Comparison of ENCODE assay signal across 37 cellular contexts in genomic region chr7:24251568-24251967, GRCh38. TPM values are rescaled to one million over a fixed set of nuclear protein-coding genes. Genes with fewer than 3 reads are reported as not detected.
"Had no signal": no experiment of that assay in that cellular context is flagged by ENCODE, and none has a peak within 500 bp of the region (broad histone marks: within the 10 kb centered on the region; RNA-seq: fewer than 3 reads in every experiment).

No MANE protein-coding gene starts in this region.

- H3K27me3 ChIP-seq: adrenal gland, ascending aorta, cardiac muscle cell, colonic mucosa had no signal

- H3K4me1 ChIP-seq: adrenal gland, ascending aorta, colonic mucosa had no signal

- H3K36me3 ChIP-seq: adrenal gland, ascending aorta, cardiac muscle cell, colonic mucosa had no signal

- H3K27ac ChIP-seq: adrenal gland, ascending aorta, cardiac muscle cell, colonic mucosa, VCaP had no signal

- FAIRE-seq: TTC549 had no signal

- ATAC-seq: activated CD8-positive, alpha-beta T cell treated with anti-CD3 and anti-CD28 coated beads for 36 hours; activated naive CD4-positive, alpha-beta T cell treated with anti-CD3 and anti-CD28 coated beads, Interleukin-2, amount 50 U/mL, for 72 hours; activated T-cell treated with anti-CD3 and anti-CD28 coated beads, Interleukin-2, amount 50 U/mL, for 4 hours; activated T-cell treated with anti-CD3 and anti-CD28 coated beads, Interleukin-2, amount 50 U/mL, for 72 hours; activated T-helper 17 cell treated with anti-CD3 and anti-CD28 coated beads, Interleukin-2, amount 50 U/mL, for 72 hours had no signal

- H3K4me3 ChIP-seq: adrenal gland, ascending aorta, cardiac muscle cell, colonic mucosa had no signal

- H3K9me3 ChIP-seq: adrenal gland, colonic mucosa had no signal

- DNase-seq: activated B cell treated with CpG ODN at 0.5 μM for 24 hours; activated CD4-positive, alpha-beta memory T cell treated with anti-CD3 and anti-CD28 coated beads for 36 hours; activated CD4-positive, alpha-beta T cell treated with anti-CD3 and anti-CD28 coated beads for 4 hours; activated CD4-positive, alpha-beta T cell treated with anti-CD3 and anti-CD28 coated beads, Interleukin-2, amount 10 ng/mL, durations not matched to agents 24 days and 14 days; activated CD4-positive, alpha-beta T cell treated with anti-CD3 and anti-CD28 coated beads, Interleukin-2, amount 50 U/mL, for 1 hour; activated CD4-positive, alpha-beta T cell treated with anti-CD3 and anti-CD28 coated beads, Interleukin-2, amount 50 U/mL, for 4 hours; activated CD4-positive, CD25-positive, alpha-beta regulatory T cell treated with anti-CD3 and anti-CD28 coated beads, Interleukin-2, amount 50 U/mL, for 72 hours; activated CD8-positive, alpha-beta memory T cell treated with anti-CD3 and anti-CD28 coated beads, Interleukin-2, amount 50 U/mL, for 4 hours; activated CD8-positive, alpha-beta T cell treated with anti-CD3 and anti-CD28 coated beads for 36 hours; activated effector memory CD4-positive, alpha-beta T cell treated with anti-CD3 and anti-CD28 coated beads, Interleukin-2, amount 50 U/mL, for 16 hours; activated gamma-delta T cell treated with Interleukin-2 at 50 U/mL for 16 hours; activated naive CD4-positive, alpha-beta T cell; activated naive CD4-positive, alpha-beta T cell treated with anti-CD3 and anti-CD28 coated beads for 36 hours; activated naive CD4-positive, alpha-beta T cell treated with anti-CD3 and anti-CD28 coated beads, Interleukin-2, amount 50 U/mL, for 16 hours; activated naive CD8-positive, alpha-beta T cell treated with anti-CD3 and anti-CD28 coated beads for 36 hours; activated T-cell treated with anti-CD3 and anti-CD28 coated beads for 4 hours; activated T-cell treated with anti-CD3 and anti-CD28 coated beads, Interleukin-2, amount 50 U/mL, for 1 hour; activated T-cell treated with anti-CD3 and anti-CD28 coated beads, Interleukin-2, amount 50 U/mL, for 4 hours; activated T-cell treated with anti-CD3 and anti-CD28 coated beads, Interleukin-2, amount 50 U/mL, for 72 hours; adrenal gland; amygdala; anterior cingulate cortex; caudate nucleus; cerebellar nuclear complex; colonic mucosa; T-helper 2 cell; T-helper 9 cell had no signal

RNA-seq across cellular contexts. Expression of gene NPY, which starts 32.4 kb away (rescaled TPM):
- total RNA-seq: activated B cell treated with CpG ODN at 0.5 μM for 24 hours; activated CD4-positive, alpha-beta memory T cell treated with anti-CD3 and anti-CD28 coated beads for 36 hours; activated CD4-positive, alpha-beta T cell treated with anti-CD3 and anti-CD28 coated beads, Interleukin-2, amount 10 ng/mL, durations not matched to agents 24 days and 14 days; activated CD8-positive, alpha-beta memory T cell treated with anti-CD3 and anti-CD28 coated beads for 36 hours; activated CD8-positive, alpha-beta T cell treated with anti-CD3 and anti-CD28 coated beads for 36 hours; activated naive CD4-positive, alpha-beta T cell treated with anti-CD3 and anti-CD28 coated beads for 36 hours; activated naive CD4-positive, alpha-beta T cell treated with anti-CD3 and anti-CD28 coated beads, Interleukin-2, amount 50 U/mL, for 72 hours; activated naive CD8-positive, alpha-beta T cell treated with anti-CD3 and anti-CD28 coated beads for 36 hours; activated T-cell treated with anti-CD3 and anti-CD28 coated beads, Interleukin-2, amount 50 U/mL, for 4 hours; activated T-cell treated with anti-CD3 and anti-CD28 coated beads, Interleukin-2, amount 50 U/mL, for 72 hours; activated T-helper 1 cell treated with anti-CD3 and anti-CD28 coated beads, Interleukin-12 subunit alpha, Interleukin-12 subunit beta, Interleukin-2, Interleukin-4 antibody, amounts not matched to agents 30 ng/mL and 10 ng/mL and 1 ng/mL, durations not matched to agents 14 hours and 24 hours and 36 hours; activated T-helper 17 cell treated with anti-CD3 and anti-CD28 coated beads, Interleukin-2, amount 50 U/mL, for 72 hours; ascending aorta; bronchial epithelial cell; chondrocyte; colonic mucosa had no signal
